1 cellular context compared by ENCODE assay signal in the genomic region with DNA sequence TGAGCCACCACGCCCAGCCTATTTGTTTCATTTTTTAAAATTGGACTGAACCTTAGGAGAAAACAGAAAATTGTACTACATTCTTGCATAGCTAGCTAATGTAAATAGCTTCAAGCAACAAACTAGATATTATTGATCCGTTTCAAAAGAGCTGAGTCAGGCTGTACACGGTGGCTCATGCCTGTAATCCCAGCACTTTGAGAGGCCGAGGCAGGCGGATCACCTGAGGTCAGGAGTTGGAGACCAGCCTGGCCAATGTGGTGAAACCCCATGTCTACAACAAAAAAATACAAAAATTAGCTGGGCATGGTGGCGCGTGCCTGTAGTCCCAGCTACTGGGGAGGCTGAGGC.
A peak's percentile ranks its signal among the peaks of the same experiment; 100 is the strongest.
TF ChIP-seq lines count a peak whose summit lies in the region.

No MANE protein-coding gene starts in this region.

TF ChIP-seq in HepG2, 621 proteins besides CTCF, POLR2A, EP300 and RAD21:
- 0 out of 2 replicates have a peak, but pooled peaks have one; percentile 30 for TF ChIP-seq ZNF264 (CRISPR knock-in tag; IDR thresholded peaks at IDR 0.05)
- TF ChIP-seq ZNF460 (CRISPR knock-in tag; IDR thresholded peaks at IDR 0.05; ENCODE audit: borderline replicate concordance), result peak; percentile 65; the same call in 1 of the 2 replicates
- peak; percentile 51; the same call in 1 of the 2 replicates for TF ChIP-seq SAP130 (CRISPR knock-in tag; IDR thresholded peaks at IDR 0.05; ENCODE audit: low read depth)
- peak; percentile 81 for TF ChIP-seq MAFG (CRISPR knock-in tag; IDR thresholded peaks at IDR 0.05)
- TF ChIP-seq SALL1 (CRISPR knock-in tag; IDR thresholded peaks at IDR 0.05), result 0 out of 2 replicates have a peak, but pooled peaks have one; percentile 24
- TF ChIP-seq, protein P1, sequence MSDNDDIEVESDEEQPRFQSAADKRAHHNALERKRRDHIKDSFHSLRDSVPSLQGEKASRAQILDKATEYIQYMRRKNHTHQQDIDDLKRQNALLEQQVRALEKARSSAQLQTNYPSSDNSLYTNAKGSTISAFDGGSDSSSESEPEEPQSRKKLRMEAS (IDR thresholded peaks at IDR 0.05), result peak; percentile 32; the same call in 1 of the 2 replicates
- TF ChIP-seq NFE2L2 (IDR thresholded peaks at IDR 0.05; ENCODE audit: low read length), result peak; percentile 32; the same call in 1 of the 2 replicates
- peak; percentile 81 to 84 for TF ChIP-seq MAFK (conservative IDR thresholded peaks at IDR 0.05 in 1 of 2, IDR thresholded peaks at IDR 0.05 in 1 of 2; ENCODE audit: low read length in 2 of 2)
- TF ChIP-seq, protein P2, sequence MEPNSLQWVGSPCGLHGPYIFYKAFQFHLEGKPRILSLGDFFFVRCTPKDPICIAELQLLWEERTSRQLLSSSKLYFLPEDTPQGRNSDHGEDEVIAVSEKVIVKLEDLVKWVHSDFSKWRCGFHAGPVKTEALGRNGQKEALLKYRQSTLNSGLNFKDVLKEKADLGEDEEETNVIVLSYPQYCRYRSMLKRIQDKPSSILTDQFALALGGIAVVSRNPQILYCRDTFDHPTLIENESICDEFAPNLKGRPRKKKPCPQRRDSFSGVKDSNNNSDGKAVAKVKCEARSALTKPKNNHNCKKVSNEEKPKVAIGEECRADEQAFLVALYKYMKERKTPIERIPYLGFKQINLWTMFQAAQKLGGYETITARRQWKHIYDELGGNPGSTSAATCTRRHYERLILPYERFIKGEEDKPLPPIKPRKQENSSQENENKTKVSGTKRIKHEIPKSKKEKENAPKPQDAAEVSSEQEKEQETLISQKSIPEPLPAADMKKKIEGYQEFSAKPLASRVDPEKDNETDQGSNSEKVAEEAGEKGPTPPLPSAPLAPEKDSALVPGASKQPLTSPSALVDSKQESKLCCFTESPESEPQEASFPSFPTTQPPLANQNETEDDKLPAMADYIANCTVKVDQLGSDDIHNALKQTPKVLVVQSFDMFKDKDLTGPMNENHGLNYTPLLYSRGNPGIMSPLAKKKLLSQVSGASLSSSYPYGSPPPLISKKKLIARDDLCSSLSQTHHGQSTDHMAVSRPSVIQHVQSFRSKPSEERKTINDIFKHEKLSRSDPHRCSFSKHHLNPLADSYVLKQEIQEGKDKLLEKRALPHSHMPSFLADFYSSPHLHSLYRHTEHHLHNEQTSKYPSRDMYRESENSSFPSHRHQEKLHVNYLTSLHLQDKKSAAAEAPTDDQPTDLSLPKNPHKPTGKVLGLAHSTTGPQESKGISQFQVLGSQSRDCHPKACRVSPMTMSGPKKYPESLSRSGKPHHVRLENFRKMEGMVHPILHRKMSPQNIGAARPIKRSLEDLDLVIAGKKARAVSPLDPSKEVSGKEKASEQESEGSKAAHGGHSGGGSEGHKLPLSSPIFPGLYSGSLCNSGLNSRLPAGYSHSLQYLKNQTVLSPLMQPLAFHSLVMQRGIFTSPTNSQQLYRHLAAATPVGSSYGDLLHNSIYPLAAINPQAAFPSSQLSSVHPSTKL (CRISPR knock-in tag; IDR thresholded peaks at IDR 0.05), result 0 out of 2 replicates have a peak, but pooled peaks have one; percentile 29
- peak; percentile 53; the same call in 1 of the 2 replicates for TF ChIP-seq FOXA3 (CRISPR knock-in tag; IDR thresholded peaks at IDR 0.05)
- TF ChIP-seq MAFF (IDR thresholded peaks at IDR 0.05; ENCODE audit: low read depth, low read length), result peak; percentile 81
- peak; percentile 85 for TF ChIP-seq ONECUT2 (CRISPR knock-in tag; IDR thresholded peaks at IDR 0.05)
